In the genomic region with DNA sequence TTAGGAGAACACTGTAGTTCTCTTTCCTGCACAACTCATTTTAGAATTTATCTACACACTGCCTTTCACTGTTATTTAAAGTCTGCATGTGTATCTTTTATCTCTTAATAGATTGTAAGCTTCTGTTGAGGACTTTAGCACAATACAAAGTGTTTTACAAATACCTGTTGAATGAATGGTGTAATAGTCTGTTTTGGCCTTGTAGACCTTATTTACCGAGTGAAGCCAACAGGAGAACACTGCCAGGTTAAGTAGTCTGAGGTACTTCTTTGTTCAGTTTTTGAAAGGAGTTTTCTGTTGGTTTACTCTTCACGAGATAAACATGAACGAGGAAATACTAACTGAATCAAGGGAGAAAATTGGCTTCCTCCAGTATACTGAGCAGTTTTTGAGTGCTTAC, we compare ENCODE assay signal across 1 cellular context.
TF ChIP-seq lines count a peak whose summit lies in the region.

No MANE protein-coding gene starts in this region.

TF ChIP-seq in HepG2, 621 proteins besides CTCF, POLR2A, EP300 and RAD21 (continued from another document and continues in another):
- TF ChIP-seq, protein P1, sequence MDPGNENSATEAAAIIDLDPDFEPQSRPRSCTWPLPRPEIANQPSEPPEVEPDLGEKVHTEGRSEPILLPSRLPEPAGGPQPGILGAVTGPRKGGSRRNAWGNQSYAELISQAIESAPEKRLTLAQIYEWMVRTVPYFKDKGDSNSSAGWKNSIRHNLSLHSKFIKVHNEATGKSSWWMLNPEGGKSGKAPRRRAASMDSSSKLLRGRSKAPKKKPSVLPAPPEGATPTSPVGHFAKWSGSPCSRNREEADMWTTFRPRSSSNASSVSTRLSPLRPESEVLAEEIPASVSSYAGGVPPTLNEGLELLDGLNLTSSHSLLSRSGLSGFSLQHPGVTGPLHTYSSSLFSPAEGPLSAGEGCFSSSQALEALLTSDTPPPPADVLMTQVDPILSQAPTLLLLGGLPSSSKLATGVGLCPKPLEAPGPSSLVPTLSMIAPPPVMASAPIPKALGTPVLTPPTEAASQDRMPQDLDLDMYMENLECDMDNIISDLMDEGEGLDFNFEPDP (CRISPR knock-in tag; conservative IDR thresholded peaks at IDR 0.05), result no peak
- TF ChIP-seq, protein P2, sequence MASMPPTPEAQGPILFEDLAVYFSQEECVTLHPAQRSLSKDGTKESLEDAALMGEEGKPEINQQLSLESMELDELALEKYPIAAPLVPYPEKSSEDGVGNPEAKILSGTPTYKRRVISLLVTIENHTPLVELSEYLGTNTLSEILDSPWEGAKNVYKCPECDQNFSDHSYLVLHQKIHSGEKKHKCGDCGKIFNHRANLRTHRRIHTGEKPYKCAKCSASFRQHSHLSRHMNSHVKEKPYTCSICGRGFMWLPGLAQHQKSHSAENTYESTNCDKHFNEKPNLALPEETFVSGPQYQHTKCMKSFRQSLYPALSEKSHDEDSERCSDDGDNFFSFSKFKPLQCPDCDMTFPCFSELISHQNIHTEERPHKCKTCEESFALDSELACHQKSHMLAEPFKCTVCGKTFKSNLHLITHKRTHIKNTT (CRISPR knock-in tag; IDR thresholded peaks at IDR 0.05), result no peak
- TF ChIP-seq ZNF7 (CRISPR knock-in tag; IDR thresholded peaks at IDR 0.05) (no peak), CREB1 (IDR thresholded peaks at IDR 0.05) (no peak), CREB1 (CRISPR knock-in tag; IDR thresholded peaks at IDR 0.05) (peak; percentile 64), ZNF30 (CRISPR knock-in tag; IDR thresholded peaks at IDR 0.05) (no peak), TP53 (CRISPR knock-in tag; conservative IDR thresholded peaks at IDR 0.05) (no peak), PTBP1 (IDR thresholded peaks at IDR 0.05; ENCODE audit: low read depth, low read length, poor library complexity, severe bottlenecking) (no peak), HHEX (CRISPR knock-in tag; IDR thresholded peaks at IDR 0.05) (0 out of 2 replicates have a peak, but pooled peaks have one; percentile 41), JUN (CRISPR knock-in tag; IDR thresholded peaks at IDR 0.05) (no peak), GABPA (IDR thresholded peaks at IDR 0.05; ENCODE audit: low read depth, low read length) (no peak), GABPA (CRISPR knock-in tag; IDR thresholded peaks at IDR 0.05; ENCODE audit: low read depth) (no peak), ZNF761 (CRISPR knock-in tag; conservative IDR thresholded peaks at IDR 0.05) (no peak), ATF6 (CRISPR knock-in tag; conservative IDR thresholded peaks at IDR 0.05) (no peak), ZNF253 (CRISPR knock-in tag; IDR thresholded peaks at IDR 0.05; ENCODE audit: borderline replicate concordance) (no peak), ZNF773 (CRISPR knock-in tag; IDR thresholded peaks at IDR 0.05; ENCODE audit: borderline replicate concordance) (no peak), NR1H2 (CRISPR knock-in tag; IDR thresholded peaks at IDR 0.05; ENCODE audit: borderline replicate concordance, low read depth) (no peak), ZBTB26 (CRISPR knock-in tag; IDR thresholded peaks at IDR 0.05; ENCODE audit: borderline replicate concordance) (no peak), FOXA1 (IDR thresholded peaks at IDR 0.05) (peak; percentile 61; the same call in 1 of the 2 replicates), FOXA1 (CRISPR knock-in tag; IDR thresholded peaks at IDR 0.05) (peak; percentile 89), NFYB (CRISPR knock-in tag; IDR thresholded peaks at IDR 0.05) (no peak), ZBTB42 (CRISPR knock-in tag; IDR thresholded peaks at IDR 0.05) (no peak), NCOA2 (CRISPR knock-in tag; IDR thresholded peaks at IDR 0.05) (peak; percentile 80), SKI (IDR thresholded peaks at IDR 0.05; ENCODE audit: partially characterized antibody) (peak; percentile 67), ZEB1 (IDR thresholded peaks at IDR 0.05; ENCODE audit: insufficient replicate concordance, low read depth) (peak; percentile 75), ZNF329 (CRISPR knock-in tag; IDR thresholded peaks at IDR 0.05; ENCODE audit: low read depth) (no peak), ZNF546 (CRISPR knock-in tag; conservative IDR thresholded peaks at IDR 0.05) (no peak), ATF1 (CRISPR knock-in tag; IDR thresholded peaks at IDR 0.05) (no peak), ZNF350 (CRISPR knock-in tag; IDR thresholded peaks at IDR 0.05; ENCODE audit: borderline replicate concordance, low read depth) (no peak), ZNF879 (CRISPR knock-in tag; IDR thresholded peaks at IDR 0.05) (no peak), SIX4 (CRISPR knock-in tag; IDR thresholded peaks at IDR 0.05) (peak; percentile 22; the same call in 1 of the 2 replicates), RARA (CRISPR knock-in tag; IDR thresholded peaks at IDR 0.05) (peak; percentile 93), ZNF282 (IDR thresholded peaks at IDR 0.05; ENCODE audit: partially characterized antibody) (no peak), MED8 (CRISPR knock-in tag; IDR thresholded peaks at IDR 0.05; ENCODE audit: insufficient replicate concordance) (no peak), RXRB (CRISPR knock-in tag; IDR thresholded peaks at IDR 0.05; ENCODE audit: borderline replicate concordance) (peak; percentile 51; the same call in 1 of the 2 replicates), ZMAT3 (CRISPR knock-in tag; conservative IDR thresholded peaks at IDR 0.05) (no peak), PPARG (CRISPR knock-in tag; conservative IDR thresholded peaks at IDR 0.05) (no peak), ZNF841 (CRISPR knock-in tag; IDR thresholded peaks at IDR 0.05; ENCODE audit: borderline replicate concordance) (no peak), FOSL2 (CRISPR knock-in tag; IDR thresholded peaks at IDR 0.05) (no peak), NAIF1 (CRISPR knock-in tag; IDR thresholded peaks at IDR 0.05; ENCODE audit: borderline replicate concordance) (no peak), BORCS8-MEF2B (CRISPR knock-in tag; IDR thresholded peaks at IDR 0.05) (no peak), EHMT2 (IDR thresholded peaks at IDR 0.05; ENCODE audit: borderline replicate concordance, low read depth, low read length) (peak; percentile 41; the same call in 1 of the 2 replicates), ZFP36L2 (CRISPR knock-in tag; IDR thresholded peaks at IDR 0.05) (no peak), RFX3 (CRISPR knock-in tag; IDR thresholded peaks at IDR 0.05) (no peak), FOXA3 (CRISPR knock-in tag; IDR thresholded peaks at IDR 0.05) (peak; percentile 93)
- TF ChIP-seq, protein P3, sequence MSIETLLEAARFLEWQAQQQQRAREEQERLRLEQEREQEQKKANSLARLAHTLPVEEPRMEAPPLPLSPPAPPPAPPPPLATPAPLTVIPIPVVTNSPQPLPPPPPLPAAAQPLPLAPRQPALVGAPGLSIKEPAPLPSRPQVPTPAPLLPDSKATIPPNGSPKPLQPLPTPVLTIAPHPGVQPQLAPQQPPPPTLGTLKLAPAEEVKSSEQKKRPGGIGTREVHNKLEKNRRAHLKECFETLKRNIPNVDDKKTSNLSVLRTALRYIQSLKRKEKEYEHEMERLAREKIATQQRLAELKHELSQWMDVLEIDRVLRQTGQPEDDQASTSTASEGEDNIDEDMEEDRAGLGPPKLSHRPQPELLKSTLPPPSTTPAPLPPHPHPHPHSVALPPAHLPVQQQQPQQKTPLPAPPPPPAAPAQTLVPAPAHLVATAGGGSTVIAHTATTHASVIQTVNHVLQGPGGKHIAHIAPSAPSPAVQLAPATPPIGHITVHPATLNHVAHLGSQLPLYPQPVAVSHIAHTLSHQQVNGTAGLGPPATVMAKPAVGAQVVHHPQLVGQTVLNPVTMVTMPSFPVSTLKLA (IDR thresholded peaks at IDR 0.05), result no peak
- TF ChIP-seq, protein P4, sequence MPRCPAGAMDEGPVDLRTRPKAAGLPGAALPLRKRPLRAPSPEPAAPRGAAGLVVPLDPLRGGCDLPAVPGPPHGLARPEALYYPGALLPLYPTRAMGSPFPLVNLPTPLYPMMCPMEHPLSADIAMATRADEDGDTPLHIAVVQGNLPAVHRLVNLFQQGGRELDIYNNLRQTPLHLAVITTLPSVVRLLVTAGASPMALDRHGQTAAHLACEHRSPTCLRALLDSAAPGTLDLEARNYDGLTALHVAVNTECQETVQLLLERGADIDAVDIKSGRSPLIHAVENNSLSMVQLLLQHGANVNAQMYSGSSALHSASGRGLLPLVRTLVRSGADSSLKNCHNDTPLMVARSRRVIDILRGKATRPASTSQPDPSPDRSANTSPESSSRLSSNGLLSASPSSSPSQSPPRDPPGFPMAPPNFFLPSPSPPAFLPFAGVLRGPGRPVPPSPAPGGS (CRISPR knock-in tag; IDR thresholded peaks at IDR 0.05), result no peak
- TF ChIP-seq, protein P5, sequence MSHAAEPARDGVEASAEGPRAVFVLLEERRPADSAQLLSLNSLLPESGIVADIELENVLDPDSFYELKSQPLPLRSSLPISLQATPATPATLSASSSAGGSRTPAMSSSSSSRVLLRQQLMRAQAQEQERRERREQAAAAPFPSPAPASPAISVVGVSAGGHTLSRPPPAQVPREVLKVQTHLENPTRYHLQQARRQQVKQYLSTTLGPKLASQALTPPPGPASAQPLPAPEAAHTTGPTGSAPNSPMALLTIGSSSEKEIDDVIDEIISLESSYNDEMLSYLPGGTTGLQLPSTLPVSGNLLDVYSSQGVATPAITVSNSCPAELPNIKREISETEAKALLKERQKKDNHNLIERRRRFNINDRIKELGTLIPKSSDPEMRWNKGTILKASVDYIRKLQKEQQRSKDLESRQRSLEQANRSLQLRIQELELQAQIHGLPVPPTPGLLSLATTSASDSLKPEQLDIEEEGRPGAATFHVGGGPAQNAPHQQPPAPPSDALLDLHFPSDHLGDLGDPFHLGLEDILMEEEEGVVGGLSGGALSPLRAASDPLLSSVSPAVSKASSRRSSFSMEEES (CRISPR knock-in tag; IDR thresholded peaks at IDR 0.05), result no peak
- TF ChIP-seq, protein P6, sequence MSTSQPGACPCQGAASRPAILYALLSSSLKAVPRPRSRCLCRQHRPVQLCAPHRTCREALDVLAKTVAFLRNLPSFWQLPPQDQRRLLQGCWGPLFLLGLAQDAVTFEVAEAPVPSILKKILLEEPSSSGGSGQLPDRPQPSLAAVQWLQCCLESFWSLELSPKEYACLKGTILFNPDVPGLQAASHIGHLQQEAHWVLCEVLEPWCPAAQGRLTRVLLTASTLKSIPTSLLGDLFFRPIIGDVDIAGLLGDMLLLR (CRISPR knock-in tag; IDR thresholded peaks at IDR 0.05), result no peak
- TF ChIP-seq, protein P7, sequence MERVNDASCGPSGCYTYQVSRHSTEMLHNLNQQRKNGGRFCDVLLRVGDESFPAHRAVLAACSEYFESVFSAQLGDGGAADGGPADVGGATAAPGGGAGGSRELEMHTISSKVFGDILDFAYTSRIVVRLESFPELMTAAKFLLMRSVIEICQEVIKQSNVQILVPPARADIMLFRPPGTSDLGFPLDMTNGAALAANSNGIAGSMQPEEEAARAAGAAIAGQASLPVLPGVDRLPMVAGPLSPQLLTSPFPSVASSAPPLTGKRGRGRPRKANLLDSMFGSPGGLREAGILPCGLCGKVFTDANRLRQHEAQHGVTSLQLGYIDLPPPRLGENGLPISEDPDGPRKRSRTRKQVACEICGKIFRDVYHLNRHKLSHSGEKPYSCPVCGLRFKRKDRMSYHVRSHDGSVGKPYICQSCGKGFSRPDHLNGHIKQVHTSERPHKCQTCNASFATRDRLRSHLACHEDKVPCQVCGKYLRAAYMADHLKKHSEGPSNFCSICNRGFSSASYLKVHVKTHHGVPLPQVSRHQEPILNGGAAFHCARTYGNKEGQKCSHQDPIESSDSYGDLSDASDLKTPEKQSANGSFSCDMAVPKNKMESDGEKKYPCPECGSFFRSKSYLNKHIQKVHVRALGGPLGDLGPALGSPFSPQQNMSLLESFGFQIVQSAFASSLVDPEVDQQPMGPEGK (CRISPR knock-in tag; IDR thresholded peaks at IDR 0.05), result no peak
